Comparison of ENCODE assay signal across 1 cellular context in genomic region chr17:63842540-63843386, GRCh38.
TF ChIP-seq lines count a peak whose summit lies in the region.

Gene SMARCD2, minus strand, starts transcription at chr17:63842685. Its CDS starts 11 bp downstream, at chr17:63842674.

TF ChIP-seq in HepG2, 621 proteins besides CTCF, POLR2A, EP300 and RAD21 (continued from another document and continues in another):
- TF ChIP-seq MAZ (IDR thresholded peaks at IDR 0.05; ENCODE audit: borderline replicate concordance, low read depth, low read length) (peak; percentile 93), MAZ (CRISPR knock-in tag; IDR thresholded peaks at IDR 0.05; ENCODE audit: low read depth) (peak; percentile 96), DRAP1 (CRISPR knock-in tag; IDR thresholded peaks at IDR 0.05) (peak; percentile 91), HMGXB4 (CRISPR knock-in tag; IDR thresholded peaks at IDR 0.05; ENCODE audit: borderline replicate concordance in 1 of 2, low read depth in 1 of 2) (peak; percentile 92 to 93), ZNF775 (CRISPR knock-in tag; IDR thresholded peaks at IDR 0.05; ENCODE audit: borderline replicate concordance) (no peak), ONECUT2 (CRISPR knock-in tag; IDR thresholded peaks at IDR 0.05) (peak; percentile 41; the same call in 1 of the 2 replicates), ZNF484 (CRISPR knock-in tag; IDR thresholded peaks at IDR 0.05; ENCODE audit: borderline replicate concordance, low read depth) (no peak), LBX2 (CRISPR knock-in tag; IDR thresholded peaks at IDR 0.05; ENCODE audit: borderline replicate concordance) (peak; percentile 56; the same call in 1 of the 2 replicates), ZNF18 (CRISPR knock-in tag; IDR thresholded peaks at IDR 0.05; ENCODE audit: insufficient replicate concordance) (peak; percentile 91), CBX2 (IDR thresholded peaks at IDR 0.05; ENCODE audit: low read depth, low read length) (no peak), CBX2 (CRISPR knock-in tag; IDR thresholded peaks at IDR 0.05; ENCODE audit: low read depth) (no peak), BCL6 (CRISPR knock-in tag; IDR thresholded peaks at IDR 0.05) (peak; percentile 66), GFI1 (CRISPR knock-in tag; IDR thresholded peaks at IDR 0.05; ENCODE audit: borderline replicate concordance) (no peak; the same call in 1 of the 2 replicates), CENPBD1 (CRISPR knock-in tag; IDR thresholded peaks at IDR 0.05; ENCODE audit: borderline replicate concordance, low read depth) (no peak; the same call in 1 of the 2 replicates), GTF3A (CRISPR knock-in tag; conservative IDR thresholded peaks at IDR 0.05) (peak; percentile 86; the same call in 1 of the 2 replicates), CEBPZ (IDR thresholded peaks at IDR 0.05; ENCODE audit: low read length) (no peak), FOXK1 (CRISPR knock-in tag; IDR thresholded peaks at IDR 0.05; ENCODE audit: borderline replicate concordance, low read depth) (peak; percentile 87), KLF11 (CRISPR knock-in tag; IDR thresholded peaks at IDR 0.05) (peak; percentile 85; the same call in 1 of the 2 replicates), PHF8 (CRISPR knock-in tag; IDR thresholded peaks at IDR 0.05) (peak; percentile 86), ZBTB46 (CRISPR knock-in tag; IDR thresholded peaks at IDR 0.05; ENCODE audit: borderline replicate concordance) (peak; percentile 2; the same call in 1 of the 2 replicates), SALL2 (CRISPR knock-in tag; IDR thresholded peaks at IDR 0.05) (peak; percentile 98), ZNF276 (CRISPR knock-in tag; IDR thresholded peaks at IDR 0.05; ENCODE audit: low read depth) (no peak), ZNF280D (CRISPR knock-in tag; IDR thresholded peaks at IDR 0.05) (no peak), SIX4 (CRISPR knock-in tag; IDR thresholded peaks at IDR 0.05) (peak; percentile 78), SIN3A (IDR thresholded peaks at IDR 0.05; ENCODE audit: borderline replicate concordance, low read depth, low read length) (peak; percentile 78; the same call in 1 of the 2 replicates), SNAI1 (CRISPR knock-in tag; IDR thresholded peaks at IDR 0.05; ENCODE audit: borderline replicate concordance) (peak; percentile 93), SOX6 (IDR thresholded peaks at IDR 0.05) (no peak), SOX6 (CRISPR knock-in tag; IDR thresholded peaks at IDR 0.05) (peak; percentile 83), HMG20A (CRISPR knock-in tag; IDR thresholded peaks at IDR 0.05; ENCODE audit: borderline replicate concordance) (no peak; the same call in none of the 2 replicates), GLMP (CRISPR knock-in tag; IDR thresholded peaks at IDR 0.05; ENCODE audit: borderline replicate concordance) (no peak), POGK (CRISPR knock-in tag; conservative IDR thresholded peaks at IDR 0.05) (peak; percentile 94), ZNF557 (CRISPR knock-in tag; IDR thresholded peaks at IDR 0.05) (peak; percentile 73), ZNF704 (CRISPR knock-in tag; IDR thresholded peaks at IDR 0.05; ENCODE audit: borderline replicate concordance) (no peak), HNRNPUL1 (IDR thresholded peaks at IDR 0.05; ENCODE audit: low read depth, low read length) (no peak; the same call in 1 of the 2 replicates), KLF12 (CRISPR knock-in tag; IDR thresholded peaks at IDR 0.05; ENCODE audit: borderline replicate concordance) (peak; percentile 99)
